ENCODE assay signal across 1 cellular context in the genomic region with DNA sequence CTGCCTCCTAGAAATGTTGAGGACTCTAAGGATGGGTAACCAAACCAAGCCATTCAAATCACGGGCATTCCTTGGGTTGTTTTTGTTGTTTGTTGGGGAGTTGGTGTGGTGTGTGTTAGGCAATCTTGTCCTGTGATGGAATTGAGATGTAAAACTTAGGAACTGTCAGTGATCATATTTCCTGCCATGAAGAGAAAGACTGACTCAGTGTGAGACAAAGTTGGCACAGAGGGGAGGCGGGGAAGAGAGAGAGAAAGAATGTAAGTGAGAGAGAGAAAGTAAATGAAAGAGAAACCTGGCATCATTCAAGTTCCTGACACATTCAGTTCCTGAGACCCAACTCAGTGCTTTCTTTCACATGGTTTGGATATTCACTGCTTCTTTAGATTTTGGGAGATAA.
TF ChIP-seq lines count a peak whose summit lies in the region.

No MANE protein-coding gene starts in this region.

TF ChIP-seq in H1, 55 proteins besides CTCF, POLR2A, EP300 and RAD21:
- TF ChIP-seq TEAD4 (IDR thresholded peaks at IDR 0.05; ENCODE audit: low read depth, low read length) (peak; percentile 48; the same call in 1 of the 2 replicates), SP1 (IDR thresholded peaks at IDR 0.05; ENCODE audit: low read depth, low read length) (0 out of 2 replicates have a peak, but pooled peaks have one; percentile 26), CEBPB (IDR thresholded peaks at IDR 0.05; ENCODE audit: low read depth, low read length) (peak; percentile 92), CHD2 (IDR thresholded peaks at IDR 0.05; ENCODE audit: low read length) (no peak)
